ENCODE assay signal across 20 cellular contexts in the genomic region with DNA sequence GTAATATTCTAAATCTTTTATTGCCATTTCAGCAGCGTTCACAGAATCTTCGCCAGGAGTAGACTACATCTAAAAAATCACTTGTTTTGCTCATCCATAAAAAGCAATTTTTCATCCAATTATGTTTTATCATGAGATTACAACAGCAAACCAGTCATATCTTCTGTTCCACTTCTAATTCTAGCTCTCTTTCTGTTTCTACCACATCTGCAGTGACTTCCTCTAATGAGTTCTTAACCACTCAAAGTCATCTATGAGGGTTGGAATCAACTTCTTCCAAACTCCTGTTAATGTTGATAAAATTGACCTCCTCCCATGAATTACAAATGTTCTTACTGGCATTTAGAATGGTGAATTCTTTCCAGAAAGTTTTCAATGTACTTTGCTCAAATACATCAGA.
"Had no signal": no experiment of that assay in that cellular context is flagged by ENCODE, and none has a peak within 500 bp of the region (broad histone marks: within the 10 kb centered on the region; RNA-seq: fewer than 3 reads in every experiment).

No MANE protein-coding gene starts in this region.

- H3K27ac ChIP-seq: RWPE1, SJCRH30 had no signal

- H3K36me3 ChIP-seq: SJCRH30 had no signal

- H3K4me3 ChIP-seq: SJCRH30 had no signal

- H3K27me3 ChIP-seq: SJCRH30 had no signal

- ATAC-seq: Panc1, PC-3, SK-N-SH treated with all-trans-retinoic acid at 6 μM for 48 hours had no signal

- H3K9me3 ChIP-seq: SJCRH30 had no signal

- H3K4me1 ChIP-seq: SJCRH30 had no signal

- DNase-seq: KBM-7; NCI-H1092 treated with DMSO at 0.1 percent for 48 hours; NCI-H1436; NCI-H187; NCI-H2029; NCI-H2081 treated with DMSO at 0.1 percent for 48 hours; NCI-H2171; NCI-H226; NCI-H446; NCI-H510A; NCI-H524 treated with DMSO at 0.1 percent for 48 hours; NCI-H69; NCI-H774; NK-92 treated with Interleukin-12 subunit alpha and Interleukin-12 subunit beta, amount 100 ng/mL, for 24 hours; PC-3; SHP77 treated with DMSO at 0.1 percent for 48 hours; SJCRH30 had no signal
